ENCODE assay signal across 9 cellular contexts in the genomic region with DNA sequence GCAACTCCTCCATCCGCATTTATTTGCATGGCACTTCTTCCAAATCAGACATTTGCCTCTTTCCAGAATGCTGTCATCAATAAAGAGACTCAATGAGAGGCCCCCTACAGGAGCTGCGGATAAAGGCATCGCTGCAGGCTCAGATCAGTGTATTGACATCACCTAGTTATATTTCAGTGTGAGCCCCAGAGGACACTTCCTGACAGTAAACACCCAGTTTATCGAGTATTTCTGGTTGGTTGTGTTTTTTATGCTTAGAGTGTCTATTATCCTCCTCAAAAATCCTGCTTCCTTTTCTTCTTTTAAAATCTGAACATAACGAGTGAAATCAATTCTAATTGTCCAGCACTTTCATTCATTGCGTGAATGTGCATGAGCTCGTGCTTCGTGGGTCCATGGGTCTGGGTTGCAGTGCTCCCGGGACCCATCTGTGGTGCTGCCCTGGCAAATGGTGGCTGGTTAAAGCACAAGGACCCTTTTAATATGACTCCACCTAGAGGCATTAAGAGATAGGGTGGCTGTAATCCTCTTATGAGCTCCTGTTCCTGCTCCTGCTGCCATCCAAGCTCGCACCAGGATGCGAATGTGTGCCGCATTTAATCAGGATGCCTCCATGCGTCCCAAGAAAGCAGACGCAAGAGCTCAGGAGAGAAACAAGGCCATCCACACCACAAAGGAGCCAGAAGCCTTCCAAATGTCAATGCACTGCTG. TPM values are rescaled to one million over a fixed set of nuclear protein-coding genes. Genes with fewer than 3 reads are reported as not detected.
DNase-seq lines count a peak whose midpoint lies in the region; ATAC-seq and TF ChIP-seq lines count a peak whose summit lies in the region.
"Had no signal": no experiment of that assay in that cellular context is flagged by ENCODE, and none has a peak within 500 bp of the region (broad histone marks: within the 10 kb centered on the region; RNA-seq: fewer than 3 reads in every experiment).

No MANE protein-coding gene starts in this region.

- H3K27ac ChIP-seq in breast epithelium (no peak overlapping the region), aorta (ENCODE audit: low read depth in 1 of 2, low read length in 2 of 2) (no peak overlapping the region), testis (no peak overlapping the region)

- DNase-seq in MCF 10A (ENCODE audit: unreplicated experiment), result peak; percentile 24
- no peak for DNase-seq in breast epithelium (ENCODE audit: low spot score in 2 of 2)
- DNase-seq in NCI-H524 (lab: John Stamatoyannopoulos, UW), result peak; percentile 85 to 95
- DNase-seq in fibroblast of mammary gland (ENCODE audit: low read depth), result no peak
- no peak for DNase-seq in type B pancreatic cell (ENCODE audit: extremely low spot score, unreplicated experiment)
- no peak for DNase-seq in aorta
- DNase-seq in activated naive CD4-positive, alpha-beta T cell treated with anti-CD3 and anti-CD28 coated beads, Interleukin-2, amount 10 ng/mL, durations not matched to agents 7 days and 5 days, result no peak
- no peak for DNase-seq in testis
- DNase-seq: left ventricle myocardium superior had no signal

- H3K4me3 Mint-ChIP-seq in MCF 10A (ENCODE audit: unreplicated experiment) (no peak overlapping the region), type B pancreatic cell (peak overlapping the region; percentile 20)
- no peak overlapping the region for H3K4me3 Mint-ChIP-seq in activated naive CD4-positive, alpha-beta T cell treated with anti-CD3 and anti-CD28 coated beads, Interleukin-2, amount 10 ng/mL, durations not matched to agents 7 days and 5 days

- no peak for TF ChIP-seq CTCF in MCF 10A (IDR thresholded peaks at IDR 0.05; ENCODE audit: unreplicated experiment)
- TF ChIP-seq CTCF in breast epithelium (IDR thresholded peaks at IDR 0.05), result no peak
- peak; percentile 35 for TF ChIP-seq CTCF in fibroblast of mammary gland (conservative IDR thresholded peaks at IDR 0.05; ENCODE audit: control insufficient read depth, insufficient read depth, low read depth, low read length)
- TF ChIP-seq CTCF in type B pancreatic cell (conservative IDR thresholded peaks at IDR 0.05), result peak; percentile 71
- TF ChIP-seq CTCF in testis (IDR thresholded peaks at IDR 0.05), result peak in 1 of 3 experiments; percentile 8

- no TSS peak for BruUV-seq in MCF 10A (replicated peaks; lab: Mats Ljungman, UMichigan)

- H3K27me3 ChIP-seq in breast epithelium (no peaks in the 10 kb centered on the region), aorta (ENCODE audit: control insufficient read depth in 1 of 2, insufficient read depth in 2 of 2, low read length in 1 of 2) (no peaks in the 10 kb centered on the region), testis (no peaks in the 10 kb centered on the region)

- 90 to 92% methylated on average over 14 of the region's 14 CpGs for WGBS in aorta, 2 donors
- 63 to 64% methylated on average over 14 of the region's 14 CpGs for WGBS in testis, 2 donors

- H3K36me3 ChIP-seq in breast epithelium, result no peaks in the 10 kb centered on the region
- H3K36me3 ChIP-seq in aorta (ENCODE audit: control insufficient read depth in 1 of 2, insufficient read depth in 2 of 2, low read length in 1 of 2), result peaks cover 2 to 13% of the 10 kb centered on the region in 2 donors
- H3K36me3 ChIP-seq in testis (ENCODE audit: low read depth, missing control alignments), result no peaks in the 10 kb centered on the region

- no peaks in the 10 kb centered on the region for H3K4me1 Mint-ChIP-seq in MCF 10A (ENCODE audit: insufficient read depth, unreplicated experiment)
- H3K4me1 Mint-ChIP-seq in type B pancreatic cell (ENCODE audit: unreplicated experiment), result peaks cover 45% of the 10 kb centered on the region
- H3K4me1 Mint-ChIP-seq in activated naive CD4-positive, alpha-beta T cell treated with anti-CD3 and anti-CD28 coated beads, Interleukin-2, amount 10 ng/mL, durations not matched to agents 7 days and 5 days, result peaks cover 3% of the 10 kb centered on the region

- CTCF ChIA-PET in MCF 10A (lab: Yijun Ruan, JAX), result interaction anchor here (0.7 to 1.6 kb wide), 6 partner anchors 10 to 1173 kb away, joined by 3 to 4 read pairs (median 4); no protein-coding TSS in a partner anchor
- CTCF ChIA-PET in activated naive CD4-positive, alpha-beta T cell treated with anti-CD3 and anti-CD28 coated beads, Interleukin-2, amount 10 ng/mL, durations not matched to agents 7 days and 5 days (lab: Charles Lee), result interaction anchor here (0.7 to 1.3 kb wide), 4 partner anchors 8 to 44 kb away, joined by 3 to 5 read pairs (median 4); no protein-coding TSS in a partner anchor

- no peaks in the 10 kb centered on the region for H3K27me3 Mint-ChIP-seq in MCF 10A (ENCODE audit: insufficient read depth, unreplicated experiment)
- no peaks in the 10 kb centered on the region for H3K27me3 Mint-ChIP-seq in type B pancreatic cell
- H3K27me3 Mint-ChIP-seq in activated naive CD4-positive, alpha-beta T cell treated with anti-CD3 and anti-CD28 coated beads, Interleukin-2, amount 10 ng/mL, durations not matched to agents 7 days and 5 days, result peaks cover 10% of the 10 kb centered on the region

- H3K4me3 ChIP-seq in breast epithelium (no peak overlapping the region), fibroblast of mammary gland (ENCODE audit: control insufficient read depth, low read depth, low read length) (no peak overlapping the region), aorta (ENCODE audit: low read length in 2 of 2) (no peak overlapping the region), testis (no peak overlapping the region)

- intact Hi-C loops in MCF 10A (cut with micrococcal nuclease) (no loop called here), breast epithelium (cut with DNase I; ENCODE audit: low total_unique reads) (no loop called here), aorta (cut with DNase I) (no loop called here), testis (cut with DNase I; ENCODE audit: low total_unique reads) (no loop called here)

- H3K27ac Mint-ChIP-seq in MCF 10A (ENCODE audit: low read depth, unreplicated experiment) (no peak overlapping the region), type B pancreatic cell (peak overlapping the region; percentile 1)
- H3K27ac Mint-ChIP-seq in activated naive CD4-positive, alpha-beta T cell treated with anti-CD3 and anti-CD28 coated beads, Interleukin-2, amount 10 ng/mL, durations not matched to agents 7 days and 5 days, result no peak overlapping the region

- H3K4me1 ChIP-seq in breast epithelium (no peaks in the 10 kb centered on the region), aorta (ENCODE audit: control insufficient read depth in 1 of 2, insufficient read depth in 2 of 2, low read length in 2 of 2) (no peaks in the 10 kb centered on the region), testis (no peaks in the 10 kb centered on the region)

- H3K36me3 Mint-ChIP-seq in MCF 10A (ENCODE audit: insufficient read depth, unreplicated experiment) (peaks cover 9% of the 10 kb centered on the region), type B pancreatic cell (peaks cover 33% of the 10 kb centered on the region)
- peaks cover 3% of the 10 kb centered on the region for H3K36me3 Mint-ChIP-seq in activated naive CD4-positive, alpha-beta T cell treated with anti-CD3 and anti-CD28 coated beads, Interleukin-2, amount 10 ng/mL, durations not matched to agents 7 days and 5 days

- TF ChIP-seq POLR2A in breast epithelium (IDR thresholded peaks at IDR 0.05), result no peak
- no peak for TF ChIP-seq POLR2A in testis (IDR thresholded peaks at IDR 0.05)

- H3K9me3 ChIP-seq in breast epithelium (no peaks in the 10 kb centered on the region), aorta (ENCODE audit: control insufficient read depth, low read length) (no peaks in the 10 kb centered on the region), testis (no peaks in the 10 kb centered on the region)

- POLR2A ChIA-PET in MCF 10A (lab: Yijun Ruan, JAX), result no interaction called here

- H3K9me3 Mint-ChIP-seq in MCF 10A (ENCODE audit: unreplicated experiment) (no peaks in the 10 kb centered on the region), type B pancreatic cell (no peaks in the 10 kb centered on the region)
- no peaks in the 10 kb centered on the region for H3K9me3 Mint-ChIP-seq in activated naive CD4-positive, alpha-beta T cell treated with anti-CD3 and anti-CD28 coated beads, Interleukin-2, amount 10 ng/mL, durations not matched to agents 7 days and 5 days

- no peak for ATAC-seq in aorta (ENCODE audit: low FRiP score)

RNA-seq across cellular contexts. Expression of a gene that starts 38.9 kb away (rescaled TPM):
- total RNA-seq in MCF 10A (2022) (6.7 and 10.3 TPM in 2 replicates), breast epithelium (10 to 100 TPM; 18.4 to 32.0 (median 23.9) TPM), type B pancreatic cell (ENCODE audit: low replicate concordance) (18.7 and 109 TPM in 2 replicates), aorta (10 to 100 TPM; 41.5 to 67.3 TPM), testis (1 to 10 TPM; 6.3 TPM)
- polyA plus RNA-seq in aorta (10 to 100 TPM; 13.6 to 15.5 TPM), testis (ENCODE audit: insufficient read depth, low read depth, low replicate concordance) (10.6 TPM)

Comparison
In these comparisons a context has a peak if more than half of its experiments do, and no peak if none do; other contexts are left out.
1. DNase-seq: peak in MCF 10A (single experiment) and NCI-H524 (2 of 2); none in breast epithelium (0 of 2), fibroblast of mammary gland (single experiment), type B pancreatic cell (single experiment), aorta (0 of 2), activated naive CD4-positive, alpha-beta T cell treated with anti-CD3 and anti-CD28 coated beads, Interleukin-2, amount 10 ng/mL, durations not matched to agents 7 days and 5 days (single experiment) and testis (single experiment).
2. CTCF ChIP-seq: peak in fibroblast of mammary gland (single experiment) and type B pancreatic cell (single experiment); none in MCF 10A (single experiment) and breast epithelium (0 of 3).